In the genomic region with DNA sequence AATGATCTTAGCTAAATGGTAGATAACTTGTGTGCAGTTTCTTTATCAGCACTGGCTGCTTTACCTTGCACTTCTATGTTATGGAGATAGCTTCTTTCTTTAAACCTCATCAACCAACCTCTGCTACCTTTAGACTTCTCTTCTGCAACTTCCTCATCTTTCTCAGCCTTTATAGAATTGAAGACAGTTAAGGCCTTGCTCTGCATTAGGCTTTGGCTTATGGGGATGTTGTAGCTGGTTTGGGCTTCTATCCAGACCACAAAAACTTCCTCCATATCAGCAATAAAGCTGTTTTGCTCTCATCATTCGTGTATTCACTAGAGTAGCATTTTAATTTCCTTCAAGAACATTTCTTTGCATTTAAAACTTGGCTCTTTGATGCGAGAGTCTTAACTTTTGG, we compare ENCODE assay signal across 2 cellular contexts.
TF ChIP-seq lines count a peak whose summit lies in the region.

No MANE protein-coding gene starts in this region.

TF ChIP-seq in SK-N-SH treated with all-trans-retinoic acid at 6 μM for 48 hours, 23 proteins besides CTCF, POLR2A, EP300 and RAD21 (continued from another document):
- TF ChIP-seq TOX (CRISPR knock-in tag; IDR thresholded peaks at IDR 0.05; ENCODE audit: borderline replicate concordance) = no peak
- no peak for TF ChIP-seq TCF4 (CRISPR knock-in tag; IDR thresholded peaks at IDR 0.05; ENCODE audit: borderline replicate concordance)
- TF ChIP-seq, protein P1, sequence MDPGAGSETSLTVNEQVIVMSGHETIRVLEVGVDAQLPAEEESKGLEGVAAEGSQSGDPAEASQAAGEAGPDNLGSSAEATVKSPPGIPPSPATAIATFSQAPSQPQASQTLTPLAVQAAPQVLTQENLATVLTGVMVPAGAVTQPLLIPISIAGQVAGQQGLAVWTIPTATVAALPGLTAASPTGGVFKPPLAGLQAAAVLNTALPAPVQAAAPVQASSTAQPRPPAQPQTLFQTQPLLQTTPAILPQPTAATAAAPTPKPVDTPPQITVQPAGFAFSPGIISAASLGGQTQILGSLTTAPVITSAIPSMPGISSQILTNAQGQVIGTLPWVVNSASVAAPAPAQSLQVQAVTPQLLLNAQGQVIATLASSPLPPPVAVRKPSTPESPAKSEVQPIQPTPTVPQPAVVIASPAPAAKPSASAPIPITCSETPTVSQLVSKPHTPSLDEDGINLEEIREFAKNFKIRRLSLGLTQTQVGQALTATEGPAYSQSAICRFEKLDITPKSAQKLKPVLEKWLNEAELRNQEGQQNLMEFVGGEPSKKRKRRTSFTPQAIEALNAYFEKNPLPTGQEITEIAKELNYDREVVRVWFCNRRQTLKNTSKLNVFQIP (CRISPR knock-in tag; IDR thresholded peaks at IDR 0.05; ENCODE audit: borderline replicate concordance, low read depth) = no peak
- 0 out of 2 replicates have a peak, but pooled peaks have one; percentile 32 for TF ChIP-seq ZFP3 (CRISPR knock-in tag; IDR thresholded peaks at IDR 0.05)
- no peak for TF ChIP-seq ZNF70 (CRISPR knock-in tag; IDR thresholded peaks at IDR 0.05)
TF ChIP-seq in SK-N-SH treated with all-trans-retinoic acid at 6 μM for 48 hours: peak in this region for 1.

TF ChIP-seq in SK-N-SH, 30 proteins besides CTCF, POLR2A, EP300 and RAD21 (continued from another document):
- TF ChIP-seq, protein P2, sequence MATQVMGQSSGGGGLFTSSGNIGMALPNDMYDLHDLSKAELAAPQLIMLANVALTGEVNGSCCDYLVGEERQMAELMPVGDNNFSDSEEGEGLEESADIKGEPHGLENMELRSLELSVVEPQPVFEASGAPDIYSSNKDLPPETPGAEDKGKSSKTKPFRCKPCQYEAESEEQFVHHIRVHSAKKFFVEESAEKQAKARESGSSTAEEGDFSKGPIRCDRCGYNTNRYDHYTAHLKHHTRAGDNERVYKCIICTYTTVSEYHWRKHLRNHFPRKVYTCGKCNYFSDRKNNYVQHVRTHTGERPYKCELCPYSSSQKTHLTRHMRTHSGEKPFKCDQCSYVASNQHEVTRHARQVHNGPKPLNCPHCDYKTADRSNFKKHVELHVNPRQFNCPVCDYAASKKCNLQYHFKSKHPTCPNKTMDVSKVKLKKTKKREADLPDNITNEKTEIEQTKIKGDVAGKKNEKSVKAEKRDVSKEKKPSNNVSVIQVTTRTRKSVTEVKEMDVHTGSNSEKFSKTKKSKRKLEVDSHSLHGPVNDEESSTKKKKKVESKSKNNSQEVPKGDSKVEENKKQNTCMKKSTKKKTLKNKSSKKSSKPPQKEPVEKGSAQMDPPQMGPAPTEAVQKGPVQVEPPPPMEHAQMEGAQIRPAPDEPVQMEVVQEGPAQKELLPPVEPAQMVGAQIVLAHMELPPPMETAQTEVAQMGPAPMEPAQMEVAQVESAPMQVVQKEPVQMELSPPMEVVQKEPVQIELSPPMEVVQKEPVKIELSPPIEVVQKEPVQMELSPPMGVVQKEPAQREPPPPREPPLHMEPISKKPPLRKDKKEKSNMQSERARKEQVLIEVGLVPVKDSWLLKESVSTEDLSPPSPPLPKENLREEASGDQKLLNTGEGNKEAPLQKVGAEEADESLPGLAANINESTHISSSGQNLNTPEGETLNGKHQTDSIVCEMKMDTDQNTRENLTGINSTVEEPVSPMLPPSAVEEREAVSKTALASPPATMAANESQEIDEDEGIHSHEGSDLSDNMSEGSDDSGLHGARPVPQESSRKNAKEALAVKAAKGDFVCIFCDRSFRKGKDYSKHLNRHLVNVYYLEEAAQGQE (IDR thresholded peaks at IDR 0.05; ENCODE audit: low read depth, low read length) = no peak
- TF ChIP-seq YY1 (IDR thresholded peaks at IDR 0.05; ENCODE audit: low read depth) (no peak), NFIC (IDR thresholded peaks at IDR 0.05; ENCODE audit: borderline replicate concordance) (no peak), POLR2AphosphoS5 (IDR thresholded peaks at IDR 0.05; ENCODE audit: low read depth, low read length) (no peak), TCF12 (IDR thresholded peaks at IDR 0.05) (no peak), ELF1 (IDR thresholded peaks at IDR 0.05) (no peak), FOSL2 (IDR thresholded peaks at IDR 0.05; ENCODE audit: borderline replicate concordance, low read depth) (no peak), RXRA (IDR thresholded peaks at IDR 0.05; ENCODE audit: borderline replicate concordance, low read depth) (no peak)
- TF ChIP-seq, protein P3, sequence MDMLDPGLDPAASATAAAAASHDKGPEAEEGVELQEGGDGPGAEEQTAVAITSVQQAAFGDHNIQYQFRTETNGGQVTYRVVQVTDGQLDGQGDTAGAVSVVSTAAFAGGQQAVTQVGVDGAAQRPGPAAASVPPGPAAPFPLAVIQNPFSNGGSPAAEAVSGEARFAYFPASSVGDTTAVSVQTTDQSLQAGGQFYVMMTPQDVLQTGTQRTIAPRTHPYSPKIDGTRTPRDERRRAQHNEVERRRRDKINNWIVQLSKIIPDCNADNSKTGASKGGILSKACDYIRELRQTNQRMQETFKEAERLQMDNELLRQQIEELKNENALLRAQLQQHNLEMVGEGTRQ (IDR thresholded peaks at IDR 0.05; ENCODE audit: borderline replicate concordance, low read depth, low read length) = no peak
- TF ChIP-seq, protein P4, sequence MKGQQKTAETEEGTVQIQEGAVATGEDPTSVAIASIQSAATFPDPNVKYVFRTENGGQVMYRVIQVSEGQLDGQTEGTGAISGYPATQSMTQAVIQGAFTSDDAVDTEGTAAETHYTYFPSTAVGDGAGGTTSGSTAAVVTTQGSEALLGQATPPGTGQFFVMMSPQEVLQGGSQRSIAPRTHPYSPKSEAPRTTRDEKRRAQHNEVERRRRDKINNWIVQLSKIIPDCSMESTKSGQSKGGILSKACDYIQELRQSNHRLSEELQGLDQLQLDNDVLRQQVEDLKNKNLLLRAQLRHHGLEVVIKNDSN (IDR thresholded peaks at IDR 0.05; ENCODE audit: borderline replicate concordance, low read depth) = no peak
- TF ChIP-seq, protein P5, sequence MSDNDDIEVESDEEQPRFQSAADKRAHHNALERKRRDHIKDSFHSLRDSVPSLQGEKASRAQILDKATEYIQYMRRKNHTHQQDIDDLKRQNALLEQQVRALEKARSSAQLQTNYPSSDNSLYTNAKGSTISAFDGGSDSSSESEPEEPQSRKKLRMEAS (IDR thresholded peaks at IDR 0.05; ENCODE audit: low read depth) = no peak
